In genomic region chr6:13813621-13814175, GRCh38 we compare ENCODE assay signal across 8 cellular contexts. TPM values are rescaled to one million over a fixed set of nuclear protein-coding genes. Genes with fewer than 3 reads are reported as not detected.
DNase-seq lines count a peak whose midpoint lies in the region; ATAC-seq and TF ChIP-seq lines count a peak whose summit lies in the region.

No MANE protein-coding gene starts in this region.

- H3K9ac ChIP-seq in GM23248 (peak overlapping the region; percentile 77), iPS-18a (ENCODE audit: low read length) (peak overlapping the region; percentile 72)

- peaks cover 26% of the 10 kb centered on the region for H3K4me1 Mint-ChIP-seq in activated CD8-positive, alpha-beta memory T cell treated with anti-CD3 and anti-CD28 coated beads, Interleukin-2, amount 10 ng/mL, durations not matched to agents 7 days and 5 days

- H3K9me2 ChIP-seq in GM23248 (ENCODE audit: insufficient read depth): no peaks in the 10 kb centered on the region

- no peak for TF ChIP-seq CTCF in sigmoid colon (IDR thresholded peaks at IDR 0.05)

- in situ Hi-C loops in GM23248 (cut with MboI) (no loop called here), KBM-7 (cut with MboI; ENCODE audit: low pct_unique_long_range_greater_than_20kb, low sequenced_read_pairs) (no loop called here), T47D (cut with HindIII; ENCODE audit: low pct_unique_long_range_greater_than_20kb, low sequenced_read_pairs) (no loop called here)

- H3K9me3 ChIP-seq in GM23248 (ENCODE audit: low read depth) (no peaks in the 10 kb centered on the region), iPS-18a (ENCODE audit: control insufficient read depth, low read depth, low read length) (no peaks in the 10 kb centered on the region), sigmoid colon (no peaks in the 10 kb centered on the region)

- intact Hi-C loops in sigmoid colon (cut with DNase I): loop anchor here (1.0 to 5.0 kb wide), 3 partner anchors 59 to 196 kb away; partner anchors contain the start of genes NOL7 and RANBP9

- H3K9me3 Mint-ChIP-seq in activated CD8-positive, alpha-beta memory T cell treated with anti-CD3 and anti-CD28 coated beads, Interleukin-2, amount 10 ng/mL, durations not matched to agents 7 days and 5 days (ENCODE audit: low read depth): no peaks in the 10 kb centered on the region

- H3K27me3 Mint-ChIP-seq in activated CD8-positive, alpha-beta memory T cell treated with anti-CD3 and anti-CD28 coated beads, Interleukin-2, amount 10 ng/mL, durations not matched to agents 7 days and 5 days: peaks cover 4% of the 10 kb centered on the region

- WGBS in GM23248 (ENCODE audit: low coverage in 1 of 2, low lambda C conversion rate in 2 of 2, missing lambda C conversion rate in 2 of 2), 2 experiments: 1 to 2% methylated on average over 34 to 54 of the region's 56 CpGs
- WGBS in sigmoid colon, 2 donors: 0 to 1% methylated on average over 56 of the region's 56 CpGs

- peaks cover 3% of the 10 kb centered on the region for H3K36me3 Mint-ChIP-seq in activated CD8-positive, alpha-beta memory T cell treated with anti-CD3 and anti-CD28 coated beads, Interleukin-2, amount 10 ng/mL, durations not matched to agents 7 days and 5 days

- H3K79me2 ChIP-seq in GM23248 (ENCODE audit: insufficient read depth): peaks cover 48% of the 10 kb centered on the region

- peak overlapping the region; percentile 90 for H3K4me3 ChIP-seq in GM23248
- H3K4me3 ChIP-seq in iPS-18a (ENCODE audit: low read length): peak overlapping the region; percentile 86
- H3K4me3 ChIP-seq in sigmoid colon: peak overlapping the region; percentile 79 to 86 (median 82)

- H3K27ac ChIP-seq in GM23248: peak overlapping the region; percentile 68
- H3K27ac ChIP-seq in iPS-18a (ENCODE audit: low read length): no peak overlapping the region
- peak overlapping the region; percentile 92 to 99 (median 98) for H3K27ac ChIP-seq in sigmoid colon

- no peak for TF ChIP-seq POLR2A in sigmoid colon (IDR thresholded peaks at IDR 0.05)

- no peaks in the 10 kb centered on the region for H3K36me3 ChIP-seq in GM23248 (ENCODE audit: low read depth)
- H3K36me3 ChIP-seq in iPS-18a (ENCODE audit: control insufficient read depth, low read depth, low read length): peaks cover 7% of the 10 kb centered on the region
- H3K36me3 ChIP-seq in sigmoid colon: no peaks in the 10 kb centered on the region

- peak; percentile 25 for ATAC-seq in activated CD8-positive, alpha-beta memory T cell treated with anti-CD3 and anti-CD28 coated beads, Interleukin-2, amount 10 ng/mL, durations not matched to agents 7 days and 5 days

- H3F3A ChIP-seq in GM23248 (ENCODE audit: insufficient read depth): peaks cover 17% of the 10 kb centered on the region; the same call in 1 of the 2 replicates

- H2AFZ ChIP-seq in GM23248: peak overlapping the region; percentile 87

- peak overlapping the region; percentile 86 for H3K4me3 Mint-ChIP-seq in activated CD8-positive, alpha-beta memory T cell treated with anti-CD3 and anti-CD28 coated beads, Interleukin-2, amount 10 ng/mL, durations not matched to agents 7 days and 5 days

- H3K27me3 ChIP-seq in GM23248 (replicated peaks; ENCODE audit: insufficient read depth) (no peaks in the 10 kb centered on the region), iPS-18a (ENCODE audit: control insufficient read depth, insufficient read depth, low read length) (no peaks in the 10 kb centered on the region), sigmoid colon (no peaks in the 10 kb centered on the region)

- DNase-seq in activated CD8-positive, alpha-beta memory T cell treated with anti-CD3 and anti-CD28 coated beads, Interleukin-2, amount 10 ng/mL, durations not matched to agents 7 days and 5 days: no peak
- no peak for DNase-seq in activated CD8-positive, alpha-beta memory T cell treated with anti-CD3 and anti-CD28 coated beads for 24 hours
- DNase-seq in GM23248 (peak; percentile 75), KBM-7 (peak; percentile 82), RPMI8226 (peak; percentile 74), T47D (ENCODE audit: low read depth in 1 of 2, low spot score in 1 of 2) (peak; percentile 62 to 66), sigmoid colon (peak; percentile 79)

- H3K27ac Mint-ChIP-seq in activated CD8-positive, alpha-beta memory T cell treated with anti-CD3 and anti-CD28 coated beads, Interleukin-2, amount 10 ng/mL, durations not matched to agents 7 days and 5 days: peak overlapping the region; percentile 77

- H3K4me1 ChIP-seq in GM23248 (ENCODE audit: insufficient read depth): peaks cover 16% of the 10 kb centered on the region; the same call in 1 of the 2 replicates
- H3K4me1 ChIP-seq in iPS-18a (ENCODE audit: control insufficient read depth, low read depth, low read length): peaks cover 11% of the 10 kb centered on the region
- H3K4me1 ChIP-seq in sigmoid colon: peaks cover 0 to 39% (median 36%) of the 10 kb centered on the region in 4 donors

- no peak for TF ChIP-seq EP300 in sigmoid colon (IDR thresholded peaks at IDR 0.05)

- H4K20me1 ChIP-seq in GM23248 (ENCODE audit: insufficient read depth): no peaks in the 10 kb centered on the region

- CTCF ChIA-PET in activated CD8-positive, alpha-beta memory T cell treated with anti-CD3 and anti-CD28 coated beads, Interleukin-2, amount 10 ng/mL, durations not matched to agents 7 days and 5 days (lab: Charles Lee): interaction anchor here (1.0 to 4.1 kb wide), 5 partner anchors 12 to 239 kb away, joined by 3 to 22 read pairs (median 5); partner anchors contain the start of genes NOL7 and SIRT5

- peak overlapping the region; percentile 82 for H3K4me2 ChIP-seq in GM23248 (ENCODE audit: unreplicated experiment)

RNA-seq across cellular contexts. Expression of gene MCUR1, which starts 0.7 kb away (rescaled TPM):
- 10 to 100 TPM; 27.7 to 31.1 TPM for total RNA-seq in activated CD8-positive, alpha-beta memory T cell treated with anti-CD3 and anti-CD28 coated beads, Interleukin-2, amount 10 ng/mL, durations not matched to agents 7 days and 5 days
- total RNA-seq in GM23248 (2014; rRNA removed; shearing (Covaris generic)): 11.1 and 13.6 TPM in 2 replicates
- polyA plus RNA-seq in GM23248 (2016; fragmentation: Nextera tagmentation; extraction: Ambion mirVana) (27.9 and 28.3 TPM in 2 replicates), sigmoid colon (10 to 100 TPM; 12.9 to 34.2 (median 25.7) TPM)
- total RNA-seq in sigmoid colon: 10 to 100 TPM in 2 of 4 donors, 1 to 10 TPM in 2; 7.2 to 13.2 (median 9.0) TPM

Comparison
In these comparisons a context has a peak if more than half of its experiments do, and no peak if none do; other contexts are left out.
1. DNase-seq: peak in GM23248 (single experiment), KBM-7 (single experiment), RPMI8226 (single experiment), T47D (2 of 2) and sigmoid colon (single experiment); none in activated CD8-positive, alpha-beta memory T cell treated with anti-CD3 and anti-CD28 coated beads, Interleukin-2, amount 10 ng/mL, durations not matched to agents 7 days and 5 days (single experiment) and activated CD8-positive, alpha-beta memory T cell treated with anti-CD3 and anti-CD28 coated beads for 24 hours (single experiment).
2. Peak in every context shown above with its lines, with median percentiles within 50 percentile points of each other: H3K4me3 ChIP-seq.